ENCODE assay signal across 1 cellular context in the genomic region with DNA sequence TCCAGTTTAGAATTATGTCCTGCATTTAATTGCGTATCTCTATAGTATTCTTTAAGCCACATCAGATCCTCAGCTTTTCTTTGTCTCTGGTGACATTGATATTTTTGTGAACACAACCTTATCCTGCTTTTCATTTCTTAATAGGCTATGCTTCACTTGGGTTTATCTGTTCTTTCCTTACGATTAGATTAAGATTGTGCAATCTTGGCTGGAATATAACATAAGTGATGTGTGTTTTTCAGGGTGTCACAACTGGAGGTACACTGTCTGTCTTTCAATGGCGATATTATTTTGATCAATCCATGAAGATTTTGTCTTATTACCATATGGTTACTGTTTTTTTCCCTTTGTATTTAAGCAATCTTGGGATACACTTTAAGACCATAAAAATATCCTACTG.
TF ChIP-seq lines count a peak whose summit lies in the region.

No MANE protein-coding gene starts in this region.

TF ChIP-seq in GM12878, 131 proteins besides CTCF, POLR2A, EP300 and RAD21 (continued from another document):
- TF ChIP-seq ZBTB33 (IDR thresholded peaks at IDR 0.05) (no peak), TBL1XR1 (IDR thresholded peaks at IDR 0.05; ENCODE audit: low read depth, low read length) (no peak), NRF1 (conservative IDR thresholded peaks at IDR 0.05; ENCODE audit: low read depth, low read length) (no peak), KAT2A (conservative IDR thresholded peaks at IDR 0.05; ENCODE audit: control insufficient read depth, low read depth, low read length) (no peak), CBX5 (IDR thresholded peaks at IDR 0.05; ENCODE audit: low read depth) (no peak), PML (IDR thresholded peaks at IDR 0.05; ENCODE audit: low read length) (no peak), YBX1 (IDR thresholded peaks at IDR 0.05) (no peak), YY1 (IDR thresholded peaks at IDR 0.05; ENCODE audit: low read depth, low read length) (no peak), ZNF384 (IDR thresholded peaks at IDR 0.05; ENCODE audit: borderline replicate concordance, low read depth, low read length) (no peak), MXI1 (IDR thresholded peaks at IDR 0.05; ENCODE audit: low read depth, low read length) (no peak), CHD1 (IDR thresholded peaks at IDR 0.05; ENCODE audit: low read depth, low read length) (no peak), SUZ12 (IDR thresholded peaks at IDR 0.05; ENCODE audit: unreplicated experiment) (no peak), EZH2 (IDR thresholded peaks at IDR 0.05; ENCODE audit: borderline replicate concordance, control insufficient read depth, low read depth, low read length) (no peak)
- TF ChIP-seq, protein P1, sequence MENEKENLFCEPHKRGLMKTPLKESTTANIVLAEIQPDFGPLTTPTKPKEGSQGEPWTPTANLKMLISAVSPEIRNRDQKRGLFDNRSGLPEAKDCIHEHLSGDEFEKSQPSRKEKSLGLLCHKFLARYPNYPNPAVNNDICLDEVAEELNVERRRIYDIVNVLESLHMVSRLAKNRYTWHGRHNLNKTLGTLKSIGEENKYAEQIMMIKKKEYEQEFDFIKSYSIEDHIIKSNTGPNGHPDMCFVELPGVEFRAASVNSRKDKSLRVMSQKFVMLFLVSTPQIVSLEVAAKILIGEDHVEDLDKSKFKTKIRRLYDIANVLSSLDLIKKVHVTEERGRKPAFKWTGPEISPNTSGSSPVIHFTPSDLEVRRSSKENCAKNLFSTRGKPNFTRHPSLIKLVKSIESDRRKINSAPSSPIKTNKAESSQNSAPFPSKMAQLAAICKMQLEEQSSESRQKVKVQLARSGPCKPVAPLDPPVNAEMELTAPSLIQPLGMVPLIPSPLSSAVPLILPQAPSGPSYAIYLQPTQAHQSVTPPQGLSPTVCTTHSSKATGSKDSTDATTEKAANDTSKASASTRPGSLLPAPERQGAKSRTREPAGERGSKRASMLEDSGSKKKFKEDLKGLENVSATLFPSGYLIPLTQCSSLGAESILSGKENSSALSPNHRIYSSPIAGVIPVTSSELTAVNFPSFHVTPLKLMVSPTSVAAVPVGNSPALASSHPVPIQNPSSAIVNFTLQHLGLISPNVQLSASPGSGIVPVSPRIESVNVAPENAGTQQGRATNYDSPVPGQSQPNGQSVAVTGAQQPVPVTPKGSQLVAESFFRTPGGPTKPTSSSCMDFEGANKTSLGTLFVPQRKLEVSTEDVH (IDR thresholded peaks at IDR 0.05; ENCODE audit: low read depth, partially characterized antibody), result no peak
